Comparison of ENCODE assay signal across 8 cellular contexts in genomic region chr1:28914228-28915035, GRCh38. TPM values are rescaled to one million over a fixed set of nuclear protein-coding genes. Genes with fewer than 3 reads are reported as not detected.
DNase-seq lines count a peak whose midpoint lies in the region; ATAC-seq and TF ChIP-seq lines count a peak whose summit lies in the region.

Gene EPB41, plus strand, starts transcription at chr1:28914569. Its CDS starts 72,869 bp downstream, at chr1:28987438.

- peak; percentile 85 for ATAC-seq in HG02571 (IDR thresholded peaks at IDR 0.05; ENCODE audit: unreplicated experiment)
- peak; percentile 95 for ATAC-seq in SK-N-SH treated with all-trans-retinoic acid at 6 μM for 48 hours
- ATAC-seq in omental fat pad (ENCODE audit: low FRiP score), result peak; percentile 96

- H3K4me1 ChIP-seq in suprapubic skin, result peaks cover 21% of the 10 kb centered on the region

- whole genome bisulfite sequencing in suprapubic skin, result under 1% methylated on average over 22 of the region's 95 CpGs

- peaks cover 38% of the 10 kb centered on the region for H3K4me1 Mint-ChIP-seq in glutamatergic neuron (ENCODE audit: low read depth, unreplicated experiment)

- no peaks in the 10 kb centered on the region for H3K9me3 ChIP-seq in suprapubic skin

- TF ChIP-seq CTCF in glutamatergic neuron (IDR thresholded peaks at IDR 0.05; ENCODE audit: partially characterized antibody, unreplicated experiment), result peak; percentile 5
- TF ChIP-seq CTCF in omental fat pad (IDR thresholded peaks at IDR 0.05), result no peak
- TF ChIP-seq CTCF in suprapubic skin (IDR thresholded peaks at IDR 0.05), result no peak

- H3K36me3 Mint-ChIP-seq in glutamatergic neuron (ENCODE audit: unreplicated experiment), result no peaks in the 10 kb centered on the region

- peak in 1 of 2 donors; percentile 33 for TF ChIP-seq POLR2A in suprapubic skin (IDR thresholded peaks at IDR 0.05)

- DNase-seq in GDM1 (lab: John Stamatoyannopoulos, UW), result peak; percentile 97
- peak; percentile 98 for DNase-seq in NCI-H1092 (lab: John Stamatoyannopoulos, UW)
- peak; percentile 92 for DNase-seq in activated naive CD4-positive, alpha-beta T cell treated with anti-CD3 and anti-CD28 coated beads, Interleukin-2, amount 50 U/mL, for 16 hours
- DNase-seq in glutamatergic neuron, result peak; percentile 98
- peak; percentile 76 for DNase-seq in omental fat pad (ENCODE audit: low spot score)
- peak; percentile 92 to 95 for DNase-seq in suprapubic skin (ENCODE audit: low spot score in 2 of 2)

- peak within 1 kb of the TSS; percentile 42 for H3K27ac ChIP-seq in suprapubic skin

- H3K4me3 Mint-ChIP-seq in glutamatergic neuron (ENCODE audit: unreplicated experiment), result peak within 1 kb of the TSS; percentile 97

- TF ChIP-seq EP300 in suprapubic skin (IDR thresholded peaks at IDR 0.05), result no peak

- peak within 1 kb of the TSS; percentile 71 for H3K4me3 ChIP-seq in suprapubic skin

- H3K27ac Mint-ChIP-seq in glutamatergic neuron (ENCODE audit: unreplicated experiment), result peak within 1 kb of the TSS; percentile 100

- no peaks in the 10 kb centered on the region for H3K36me3 ChIP-seq in suprapubic skin

- H3K9me3 Mint-ChIP-seq in glutamatergic neuron (ENCODE audit: unreplicated experiment), result peaks cover 19% of the 10 kb centered on the region

- H3K27me3 ChIP-seq in suprapubic skin, result no peaks in the 10 kb centered on the region

- peaks cover 17% of the 10 kb centered on the region for H3K27me3 Mint-ChIP-seq in glutamatergic neuron (ENCODE audit: unreplicated experiment)

TF ChIP-seq in SK-N-SH treated with all-trans-retinoic acid at 6 μM for 48 hours, 23 proteins besides CTCF, POLR2A, EP300 and RAD21:
- TF ChIP-seq, protein P1, sequence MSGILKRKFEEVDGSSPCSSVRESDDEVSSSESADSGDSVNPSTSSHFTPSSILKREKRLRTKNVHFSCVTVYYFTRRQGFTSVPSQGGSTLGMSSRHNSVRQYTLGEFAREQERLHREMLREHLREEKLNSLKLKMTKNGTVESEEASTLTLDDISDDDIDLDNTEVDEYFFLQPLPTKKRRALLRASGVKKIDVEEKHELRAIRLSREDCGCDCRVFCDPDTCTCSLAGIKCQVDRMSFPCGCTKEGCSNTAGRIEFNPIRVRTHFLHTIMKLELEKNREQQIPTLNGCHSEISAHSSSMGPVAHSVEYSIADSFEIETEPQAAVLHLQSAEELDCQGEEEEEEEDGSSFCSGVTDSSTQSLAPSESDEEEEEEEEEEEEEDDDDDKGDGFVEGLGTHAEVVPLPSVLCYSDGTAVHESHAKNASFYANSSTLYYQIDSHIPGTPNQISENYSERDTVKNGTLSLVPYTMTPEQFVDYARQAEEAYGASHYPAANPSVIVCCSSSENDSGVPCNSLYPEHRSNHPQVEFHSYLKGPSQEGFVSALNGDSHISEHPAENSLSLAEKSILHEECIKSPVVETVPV (CRISPR knock-in tag; IDR thresholded peaks at IDR 0.05), result no peak
- TF ChIP-seq ZFP3 (CRISPR knock-in tag; IDR thresholded peaks at IDR 0.05), result 0 out of 2 replicates have a peak, but pooled peaks have one; percentile 31

RNA-seq across cellular contexts. Expression of gene EPB41, which starts in this region (rescaled TPM):
- total RNA-seq in glutamatergic neuron (ENCODE audit: unreplicated experiment) (213 TPM), omental fat pad (10 to 100 TPM; 28.8 to 57.6 (median 43.2) TPM), suprapubic skin (10 to 100 TPM; 45.7 to 79.5 (median 67.1) TPM)

Comparison
In these comparisons a context has a peak if more than half of its experiments do, and no peak if none do; other contexts are left out.
1. Peak in every context shown above with its lines: DNase-seq, ATAC-seq, H3K4me3 ChIP-seq and H3K27ac ChIP-seq.